Comparison of ENCODE assay signal across 16 cellular contexts in the genomic region with DNA sequence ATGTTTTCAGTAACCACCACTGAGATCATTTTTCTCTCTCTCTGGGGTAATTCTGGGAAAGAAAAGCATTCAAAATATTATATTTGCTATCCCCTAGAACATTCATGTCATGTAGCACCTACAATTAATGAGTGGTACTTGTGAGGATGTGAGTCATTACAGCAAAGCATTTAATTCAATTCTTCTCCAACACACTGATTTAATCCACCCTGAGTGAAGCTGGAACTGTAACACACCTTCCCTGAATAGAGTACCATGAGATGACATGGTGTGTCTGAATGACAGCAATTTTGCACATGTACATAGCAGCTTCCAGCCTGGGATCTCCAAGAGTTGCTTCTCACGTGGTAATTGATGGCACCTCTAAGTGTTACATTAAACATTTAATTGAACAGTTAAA.
"Had no signal": no experiment of that assay in that cellular context is flagged by ENCODE, and none has a peak within 500 bp of the region (broad histone marks: within the 10 kb centered on the region; RNA-seq: fewer than 3 reads in every experiment).

No MANE protein-coding gene starts in this region.

- H3K4me1 ChIP-seq: heart right ventricle, pancreas, right lobe of liver, tibial nerve had no signal

- H3K36me3 ChIP-seq: brain microvascular endothelial cell, heart right ventricle, pancreas, right lobe of liver, tibial nerve had no signal

- H3K9me3 ChIP-seq: pancreas, right lobe of liver, tibial nerve had no signal

- H3K27ac ChIP-seq: brain microvascular endothelial cell, heart right ventricle, pancreas, right lobe of liver, skin epidermis, tibial nerve had no signal

- DNase-seq: activated CD4-positive, alpha-beta T cell treated with anti-CD3 and anti-CD28 coated beads for 1 hour; activated CD4-positive, alpha-beta T cell treated with anti-CD3 and anti-CD28 coated beads, Interleukin-2, amount 50 U/mL, for 1 hour; activated CD8-positive, alpha-beta T cell treated with anti-CD3 and anti-CD28 coated beads, Interleukin-2, amount 10 ng/mL, durations not matched to agents 7 days and 5 days; activated gamma-delta T cell treated with Interleukin-2 at 50 U/mL for 16 hours; anterior cingulate cortex; brain microvascular endothelial cell; effector memory CD8-positive, alpha-beta T cell; heart right ventricle; pancreas; right lobe of liver; stimulated activated CD4-positive, alpha-beta T cell treated with anti-CD3 and anti-CD28 coated beads, Interleukin-1b, Interleukin-23, amount 100 ng/mL, for 48 hours; stimulated activated naive CD8-positive, alpha-beta T cell treated with anti-CD3 and anti-CD28 coated beads, Interleukin-15, amount 100 ng/mL, for 72 hours; T-helper 1 cell had no signal

- ATAC-seq: activated CD8-positive, alpha-beta T cell treated with anti-CD3 and anti-CD28 coated beads, Interleukin-2, amount 10 ng/mL, durations not matched to agents 7 days and 5 days; effector memory CD8-positive, alpha-beta T cell; heart right ventricle; pancreas; right lobe of liver; stimulated activated effector memory CD8-positive, alpha-beta T cell treated with anti-CD3 and anti-CD28 coated beads, Interleukin-12 subunit alpha, Interleukin-12 subunit beta, amount 100 ng/mL, for 72 hours; stimulated activated naive CD8-positive, alpha-beta T cell treated with anti-CD3 and anti-CD28 coated beads, Interleukin-15, amount 100 ng/mL, for 72 hours had no signal

- H3K27me3 ChIP-seq: brain microvascular endothelial cell, heart right ventricle, pancreas, right lobe of liver, tibial nerve had no signal

- H3K4me3 ChIP-seq: heart right ventricle, pancreas, right lobe of liver, skin epidermis, tibial nerve had no signal
